ENCODE assay signal across 12 cellular contexts in the genomic region with DNA sequence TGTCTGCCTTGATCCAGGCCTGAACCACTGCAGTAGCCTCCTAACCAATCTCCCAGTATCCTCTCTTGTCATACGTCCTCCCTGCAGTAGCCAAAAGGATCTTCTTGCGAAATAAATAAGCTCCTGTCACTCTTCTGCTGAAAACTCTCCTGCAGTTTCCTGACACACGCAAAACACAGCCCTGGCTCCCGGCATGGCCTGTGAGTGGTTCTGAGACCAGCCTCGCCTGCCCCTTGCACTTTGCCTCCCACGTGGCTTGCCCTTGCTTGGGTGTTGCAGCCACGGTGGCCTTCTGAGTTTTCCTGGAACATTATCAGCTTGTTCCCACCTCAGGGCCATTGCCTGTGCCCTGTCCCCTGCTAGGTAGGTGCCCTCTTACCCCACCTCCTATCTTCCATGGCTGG. TPM values are rescaled to one million over a fixed set of nuclear protein-coding genes. Genes with fewer than 3 reads are reported as not detected.
DNase-seq lines count a peak whose midpoint lies in the region; ATAC-seq and TF ChIP-seq lines count a peak whose summit lies in the region.
"Had no signal": no experiment of that assay in that cellular context is flagged by ENCODE, and none has a peak within 500 bp of the region (broad histone marks: within the 10 kb centered on the region; RNA-seq: fewer than 3 reads in every experiment).

No MANE protein-coding gene starts in this region.

- no peaks in the 10 kb centered on the region for H3K27me3 Mint-ChIP-seq in T-helper 2 cell treated with Interferon-gamma antibody and Interleukin-4, amounts not matched to agents 5 μg/mL and 100 μg/mL, for 36 hours (ENCODE audit: low read depth)
- no peaks in the 10 kb centered on the region for H3K27me3 Mint-ChIP-seq in chondrocyte (ENCODE audit: low read depth)

- intact Hi-C loops in transverse colon (cut with DNase I; ENCODE audit: low total_unique reads), result no loop called here
- intact Hi-C loops in lower leg skin (cut with DNase I; ENCODE audit: low total_unique reads), result no loop called here

- H3K27ac Mint-ChIP-seq in T-helper 2 cell treated with Interferon-gamma antibody and Interleukin-4, amounts not matched to agents 5 μg/mL and 100 μg/mL, for 36 hours, result peak overlapping the region; percentile 65
- H3K27ac Mint-ChIP-seq in chondrocyte (ENCODE audit: unreplicated experiment), result peak overlapping the region; percentile 73

- H3K27me3 ChIP-seq in liver (ENCODE audit: control insufficient read depth in 4 of 4, insufficient read depth in 4 of 4, low read length in 3 of 4) (no peaks in the 10 kb centered on the region), transverse colon (no peaks in the 10 kb centered on the region)

- H3K36me3 ChIP-seq in liver (ENCODE audit: control insufficient read depth in 4 of 4, insufficient read depth in 3 of 4, low read depth in 1 of 4, low read length in 3 of 4), result peaks cover 0 to 2% (median under 1%) of the 10 kb centered on the region in 4 donors
- H3K36me3 ChIP-seq in transverse colon, result no peaks in the 10 kb centered on the region

- in situ Hi-C loops in transverse colon (cut with MboI; ENCODE audit: low pct_ligation_motif_present in 1 of 4, low pct_unique_long_range_greater_than_20kb in 1 of 4, low sequenced_read_pairs in 3 of 4), result no loop called here

- no peak for ATAC-seq in GM18858 (IDR thresholded peaks at IDR 0.05; ENCODE audit: unreplicated experiment)

- peaks cover 8 to 34% (median 28%) of the 10 kb centered on the region in 4 donors for H3K4me1 ChIP-seq in liver (ENCODE audit: control insufficient read depth in 4 of 4, insufficient read depth in 4 of 4, low read length in 3 of 4)
- peaks cover 3 to 24% (median 8%) of the 10 kb centered on the region in 4 donors for H3K4me1 ChIP-seq in transverse colon

- no peak overlapping the region for H3K9ac ChIP-seq in liver (ENCODE audit: low read depth in 1 of 2, low read length in 2 of 2)

- no peaks in the 10 kb centered on the region for H3K9me3 Mint-ChIP-seq in T-helper 2 cell treated with Interferon-gamma antibody and Interleukin-4, amounts not matched to agents 5 μg/mL and 100 μg/mL, for 36 hours
- H3K9me3 Mint-ChIP-seq in chondrocyte (ENCODE audit: low read depth), result no peaks in the 10 kb centered on the region

- TF ChIP-seq POLR2A in transverse colon (IDR thresholded peaks at IDR 0.05), result no peak
- TF ChIP-seq POLR2A in lower leg skin (IDR thresholded peaks at IDR 0.05), result no peak

- H3K4me3 ChIP-seq in liver (ENCODE audit: low read depth in 1 of 3, low read length in 3 of 3), result no peak overlapping the region
- no peak overlapping the region for H3K4me3 ChIP-seq in transverse colon
- H3K4me3 ChIP-seq in lower leg skin (ENCODE audit: low read depth, poor library complexity, severe bottlenecking), result no peak overlapping the region

- H3K27ac ChIP-seq in liver (ENCODE audit: low read depth in 1 of 2, low read length in 2 of 2), result peak overlapping the region; percentile 83 to 93
- H3K27ac ChIP-seq in transverse colon, result peak overlapping the region; percentile 8 to 70 (median 38)
- H3K27ac ChIP-seq: 22Rv1 had no signal

- peaks cover 11% of the 10 kb centered on the region for H3K36me3 Mint-ChIP-seq in T-helper 2 cell treated with Interferon-gamma antibody and Interleukin-4, amounts not matched to agents 5 μg/mL and 100 μg/mL, for 36 hours (ENCODE audit: low read depth)
- no peaks in the 10 kb centered on the region for H3K36me3 Mint-ChIP-seq in chondrocyte (ENCODE audit: low read depth)

- peaks cover 21% of the 10 kb centered on the region for H3K4me1 Mint-ChIP-seq in T-helper 2 cell treated with Interferon-gamma antibody and Interleukin-4, amounts not matched to agents 5 μg/mL and 100 μg/mL, for 36 hours (ENCODE audit: low read depth)
- H3K4me1 Mint-ChIP-seq in chondrocyte (ENCODE audit: low read depth), result peaks cover 33% of the 10 kb centered on the region

- no peak for TF ChIP-seq EP300 in transverse colon (IDR thresholded peaks at IDR 0.05; ENCODE audit: low read depth)

- 22% methylated on average over 7 of the region's 7 CpGs for WGBS in liver
- 60 to 76% methylated on average over 5 to 7 of the region's 7 CpGs for WGBS in transverse colon (ENCODE audit: low coverage in 1 of 2), 2 donors
- WGBS in lower leg skin, 2 donors, result 68 to 77% methylated on average over 7 of the region's 7 CpGs

- peak; percentile 56 to 66 for TF ChIP-seq RAD21 in liver (IDR thresholded peaks at IDR 0.05)

- DNase-seq in T-helper 2 cell treated with Interferon-gamma antibody and Interleukin-4, amounts not matched to agents 5 μg/mL and 100 μg/mL, for 36 hours (ENCODE audit: low spot score), result no peak
- DNase-seq in T-helper 2 cell, result no peak
- DNase-seq in chondrocyte (ENCODE audit: low spot score), result no peak
- DNase-seq in transverse colon, result peak; percentile 40
- no peak for DNase-seq in SIG-M5 treated with dmso at 0.1 percent for 504 hours (lab: John Stamatoyannopoulos, UW; ENCODE audit: unreplicated experiment)
- DNase-seq in lower leg skin (ENCODE audit: low spot score in 2 of 2), result no peak
- DNase-seq: activated CD4-positive, alpha-beta T cell treated with anti-CD3 and anti-CD28 coated beads, Interleukin-2, amount 50 U/mL, for 4 hours; DMS79 treated with DMSO at 0.1 percent for 48 hours; NCI-H524 treated with DMSO at 0.1 percent for 48 hours had no signal

- H3K9me3 ChIP-seq in liver (ENCODE audit: control insufficient read depth in 4 of 4, low read length in 3 of 4), result no peaks in the 10 kb centered on the region
- no peaks in the 10 kb centered on the region for H3K9me3 ChIP-seq in transverse colon

- H3K4me3 Mint-ChIP-seq in T-helper 2 cell treated with Interferon-gamma antibody and Interleukin-4, amounts not matched to agents 5 μg/mL and 100 μg/mL, for 36 hours, result no peak overlapping the region
- no peak overlapping the region for H3K4me3 Mint-ChIP-seq in chondrocyte (ENCODE audit: unreplicated experiment)

- TF ChIP-seq CTCF in chondrocyte (IDR thresholded peaks at IDR 0.05) (no peak), liver (IDR thresholded peaks at IDR 0.05; ENCODE audit: low read depth, low read length, missing input control) (no peak), transverse colon (IDR thresholded peaks at IDR 0.05) (no peak), lower leg skin (IDR thresholded peaks at IDR 0.05) (no peak)

TF ChIP-seq in liver, 16 proteins besides CTCF, POLR2A, EP300 and RAD21 (continues in another document):
- TF ChIP-seq, protein P1, sequence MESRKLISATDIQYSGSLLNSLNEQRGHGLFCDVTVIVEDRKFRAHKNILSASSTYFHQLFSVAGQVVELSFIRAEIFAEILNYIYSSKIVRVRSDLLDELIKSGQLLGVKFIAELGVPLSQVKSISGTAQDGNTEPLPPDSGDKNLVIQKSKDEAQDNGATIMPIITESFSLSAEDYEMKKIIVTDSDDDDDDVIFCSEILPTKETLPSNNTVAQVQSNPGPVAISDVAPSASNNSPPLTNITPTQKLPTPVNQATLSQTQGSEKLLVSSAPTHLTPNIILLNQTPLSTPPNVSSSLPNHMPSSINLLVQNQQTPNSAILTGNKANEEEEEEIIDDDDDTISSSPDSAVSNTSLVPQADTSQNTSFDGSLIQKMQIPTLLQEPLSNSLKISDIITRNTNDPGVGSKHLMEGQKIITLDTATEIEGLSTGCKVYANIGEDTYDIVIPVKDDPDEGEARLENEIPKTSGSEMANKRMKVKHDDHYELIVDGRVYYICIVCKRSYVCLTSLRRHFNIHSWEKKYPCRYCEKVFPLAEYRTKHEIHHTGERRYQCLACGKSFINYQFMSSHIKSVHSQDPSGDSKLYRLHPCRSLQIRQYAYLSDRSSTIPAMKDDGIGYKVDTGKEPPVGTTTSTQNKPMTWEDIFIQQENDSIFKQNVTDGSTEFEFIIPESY (IDR thresholded peaks at IDR 0.05), result peak; percentile 92
- TF ChIP-seq TAF1 (conservative IDR thresholded peaks at IDR 0.05) (no peak), FOXA2 (IDR thresholded peaks at IDR 0.05) (peak; percentile 58), NR2F2 (IDR thresholded peaks at IDR 0.05) (peak; percentile 66), EGR1 (IDR thresholded peaks at IDR 0.05; ENCODE audit: low read depth in 2 of 2) (peak in 1 of 2 donors; percentile 78), JUND (IDR thresholded peaks at IDR 0.05) (peak; percentile 69 to 90), HNF4A (conservative IDR thresholded peaks at IDR 0.05) (peak; percentile 96 to 98), RXRA (IDR thresholded peaks at IDR 0.05) (peak; percentile 98 to 99)
- TF ChIP-seq, protein P2, sequence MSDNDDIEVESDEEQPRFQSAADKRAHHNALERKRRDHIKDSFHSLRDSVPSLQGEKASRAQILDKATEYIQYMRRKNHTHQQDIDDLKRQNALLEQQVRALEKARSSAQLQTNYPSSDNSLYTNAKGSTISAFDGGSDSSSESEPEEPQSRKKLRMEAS (IDR thresholded peaks at IDR 0.05), result peak; percentile 96
- TF ChIP-seq, protein P3, sequence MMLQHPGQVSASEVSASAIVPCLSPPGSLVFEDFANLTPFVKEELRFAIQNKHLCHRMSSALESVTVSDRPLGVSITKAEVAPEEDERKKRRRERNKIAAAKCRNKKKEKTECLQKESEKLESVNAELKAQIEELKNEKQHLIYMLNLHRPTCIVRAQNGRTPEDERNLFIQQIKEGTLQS (IDR thresholded peaks at IDR 0.05), result peak; percentile 73

RNA-seq across cellular contexts. Expression of a gene that starts 7.2 kb away (rescaled TPM):
- total RNA-seq in chondrocyte, result 54.7 to 73.3 TPM (median 55.8 TPM) in 3 replicates
- total RNA-seq in liver, result 10 to 100 TPM; 22.0 to 50.2 TPM
- polyA plus RNA-seq in liver, result 10 to 100 TPM in 1 of 2 donors, 1 to 10 TPM in 1; 6.6 to 30.2 TPM
- 10 to 100 TPM; 29.5 to 43.6 (median 35.7) TPM for total RNA-seq in transverse colon
- total RNA-seq in lower leg skin, result 10 to 100 TPM; 19.9 to 39.9 (median 31.2) TPM

RNA-seq across cellular contexts. Expression of a gene that starts 22.6 kb away (rescaled TPM):
- total RNA-seq in chondrocyte, result 34.7 to 38.6 TPM (median 35.4 TPM) in 3 replicates
- 10 to 100 TPM; 29.4 to 40.3 TPM for total RNA-seq in liver
- 10 to 100 TPM; 12.0 to 37.2 TPM for polyA plus RNA-seq in liver
- total RNA-seq in transverse colon, result 10 to 100 TPM; 21.3 to 28.1 (median 26.2) TPM
- 100 to 1,000 TPM; 119 to 150 (median 121) TPM for total RNA-seq in lower leg skin
